In the genomic region with DNA sequence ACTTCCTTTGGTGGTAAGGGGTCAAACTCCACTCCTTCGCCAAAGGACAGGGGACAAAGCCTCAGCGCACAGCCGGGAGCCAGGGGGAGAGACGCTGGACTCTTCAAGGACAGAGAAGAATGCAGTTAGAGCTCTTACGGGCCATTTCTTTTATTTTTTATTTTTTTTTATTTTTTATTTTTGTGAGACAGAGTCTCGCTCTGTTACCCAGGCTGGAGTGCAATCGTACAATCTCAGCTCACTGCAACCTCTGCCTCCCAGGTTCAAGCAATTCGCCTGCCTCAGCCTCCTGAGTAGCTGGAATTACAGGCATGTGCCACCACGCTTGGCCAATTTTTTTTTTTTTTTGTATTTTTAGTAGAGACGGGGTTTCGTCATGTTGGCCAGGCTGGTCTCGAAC, we compare ENCODE assay signal across 8 cellular contexts. TPM values are rescaled to one million over a fixed set of nuclear protein-coding genes. Genes with fewer than 3 reads are reported as not detected.
DNase-seq lines count a peak whose midpoint lies in the region; ATAC-seq, FAIRE-seq and TF ChIP-seq lines count a peak whose summit lies in the region.
"Not testable (repeated sequence)": the region's sequence is repeated elsewhere in the genome, so short reads cannot be mapped to it uniquely, and the experiment has no call there.

A gene (minus strand): TSS at position 101 of the 400 bp plus-strand sequence.

- H3K36me3 Mint-ChIP-seq in HFFc6 (ENCODE audit: low read depth) (peaks cover 12% of the 10 kb centered on the region; the same call in 1 of the 2 replicates), immature natural killer cell (peaks cover 4 to 11% (median 4%) of the 10 kb centered on the region in 3 donors)
- peaks cover 57% of the 10 kb centered on the region for H3K36me3 Mint-ChIP-seq in T-helper 2 cell treated with Interferon-gamma antibody and Interleukin-4, amounts not matched to agents 5 μg/mL and 100 μg/mL, for 36 hours (ENCODE audit: low read depth)
- H3K36me3 Mint-ChIP-seq in activated naive CD4-positive, alpha-beta T cell treated with anti-CD3 and anti-CD28 coated beads, Interleukin-2, amount 10 ng/mL, durations not matched to agents 7 days and 5 days, result peaks cover 50% of the 10 kb centered on the region
- not testable (repeated sequence) for H3K36me3 Mint-ChIP-seq in natural killer cell treated with Interleukin-12 subunit alpha and Interleukin-12 subunit beta and Interleukin-15 and Interleukin-18, amount 100 ng/mL, for 72 hours

- WGBS in A549 (ENCODE audit: missing lambda C conversion rate), result 93% methylated on average over 12 of the region's 12 CpGs
- 89% methylated on average over 12 of the region's 12 CpGs for WGBS in esophagus muscularis mucosa

- H3K4me2 ChIP-seq in A549, result not testable (repeated sequence)

- H3K27me3 ChIP-seq in esophagus muscularis mucosa; skeletal muscle tissue (ENCODE audit: control insufficient read depth in 3 of 3, insufficient read depth in 3 of 3, low read length in 3 of 3): not testable (repeated sequence)

- POLR2A ChIA-PET in A549 (lab: Yijun Ruan, JAX), result not testable (repeated sequence)

- not testable (repeated sequence) for H3K4me1 Mint-ChIP-seq in HFFc6 (ENCODE audit: low read depth); immature natural killer cell
- peaks cover 14% of the 10 kb centered on the region for H3K4me1 Mint-ChIP-seq in T-helper 2 cell treated with Interferon-gamma antibody and Interleukin-4, amounts not matched to agents 5 μg/mL and 100 μg/mL, for 36 hours (ENCODE audit: low read depth)
- peaks cover 18% of the 10 kb centered on the region for H3K4me1 Mint-ChIP-seq in activated naive CD4-positive, alpha-beta T cell treated with anti-CD3 and anti-CD28 coated beads, Interleukin-2, amount 10 ng/mL, durations not matched to agents 7 days and 5 days
- peaks cover 11 to 16% of the 10 kb centered on the region in 2 donors for H3K4me1 Mint-ChIP-seq in natural killer cell treated with Interleukin-12 subunit alpha and Interleukin-12 subunit beta and Interleukin-15 and Interleukin-18, amount 100 ng/mL, for 72 hours (ENCODE audit: low read depth in 2 of 2)

- not testable (repeated sequence) for TF ChIP-seq RAD21 in A549 (conservative IDR thresholded peaks at IDR 0.05 in 1 of 2, IDR thresholded peaks at IDR 0.05 in 1 of 2)

- not testable (repeated sequence) for DNase-seq in A549 (ENCODE audit: low read depth in 1 of 2, low spot score in 1 of 2); HFFc6; T-helper 2 cell treated with Interferon-gamma antibody and Interleukin-4, amounts not matched to agents 5 μg/mL and 100 μg/mL, for 36 hours (ENCODE audit: low spot score); activated naive CD4-positive, alpha-beta T cell treated with anti-CD3 and anti-CD28 coated beads, Interleukin-2, amount 10 ng/mL, durations not matched to agents 7 days and 5 days; esophagus muscularis mucosa (ENCODE audit: extremely low spot score); immature natural killer cell; natural killer cell treated with Interleukin-12 subunit alpha and Interleukin-12 subunit beta and Interleukin-15 and Interleukin-18, amount 100 ng/mL, for 72 hours (ENCODE audit: low spot score)

- not testable (repeated sequence) for TF ChIP-seq CTCF in A549 (IDR thresholded peaks at IDR 0.05); HFFc6 (IDR thresholded peaks at IDR 0.05); esophagus muscularis mucosa (IDR thresholded peaks at IDR 0.05)

- not testable (repeated sequence) for ATAC-seq in A549; natural killer cell treated with Interleukin-12 subunit alpha and Interleukin-12 subunit beta and Interleukin-15 and Interleukin-18, amount 100 ng/mL, for 72 hours

- not testable (repeated sequence) for H3K27ac Mint-ChIP-seq in HFFc6; natural killer cell treated with Interleukin-12 subunit alpha and Interleukin-12 subunit beta and Interleukin-15 and Interleukin-18, amount 100 ng/mL, for 72 hours
- H3K27ac Mint-ChIP-seq in T-helper 2 cell treated with Interferon-gamma antibody and Interleukin-4, amounts not matched to agents 5 μg/mL and 100 μg/mL, for 36 hours, result peak within 1 kb of the TSS; percentile 20
- H3K27ac Mint-ChIP-seq in activated naive CD4-positive, alpha-beta T cell treated with anti-CD3 and anti-CD28 coated beads, Interleukin-2, amount 10 ng/mL, durations not matched to agents 7 days and 5 days, result peak within 1 kb of the TSS; percentile 33
- H3K27ac Mint-ChIP-seq in immature natural killer cell, result peak within 1 kb of the TSS in 2 of 6 donors; percentile 40 to 81

- H3K9me3 ChIP-seq in A549; esophagus muscularis mucosa; skeletal muscle tissue (ENCODE audit: control insufficient read depth in 3 of 3, low read length in 3 of 3): not testable (repeated sequence)

- not testable (repeated sequence) for TF ChIP-seq EP300 in A549 (IDR thresholded peaks at IDR 0.05); esophagus muscularis mucosa (IDR thresholded peaks at IDR 0.05)

- not testable (repeated sequence) for H3K4me3 Mint-ChIP-seq in HFFc6; activated naive CD4-positive, alpha-beta T cell treated with anti-CD3 and anti-CD28 coated beads, Interleukin-2, amount 10 ng/mL, durations not matched to agents 7 days and 5 days
- H3K4me3 Mint-ChIP-seq in T-helper 2 cell treated with Interferon-gamma antibody and Interleukin-4, amounts not matched to agents 5 μg/mL and 100 μg/mL, for 36 hours, result peak within 1 kb of the TSS; percentile 81
- peak within 1 kb of the TSS in 1 of 5 donors; percentile 57 for H3K4me3 Mint-ChIP-seq in immature natural killer cell
- H3K4me3 Mint-ChIP-seq in natural killer cell treated with Interleukin-12 subunit alpha and Interleukin-12 subunit beta and Interleukin-15 and Interleukin-18, amount 100 ng/mL, for 72 hours, result peak within 1 kb of the TSS; percentile 15

- CTCF ChIA-PET in A549 (lab: Yijun Ruan, JAX), result interaction anchor here (0.7 to 2.9 kb wide), 3 partner anchors 33 to 296 kb away, joined by 3 to 14 read pairs (median 6); no protein-coding TSS in a partner anchor
- CTCF ChIA-PET in activated naive CD4-positive, alpha-beta T cell treated with anti-CD3 and anti-CD28 coated beads, Interleukin-2, amount 10 ng/mL, durations not matched to agents 7 days and 5 days (lab: Charles Lee), result interaction anchor here (0.6 kb wide), 1 partner anchor 27 kb away, joined by 4 read pairs; no protein-coding TSS in a partner anchor

- H3K4me1 ChIP-seq in A549; esophagus muscularis mucosa; skeletal muscle tissue (ENCODE audit: control insufficient read depth in 3 of 3, insufficient read depth in 3 of 3, low read length in 3 of 3): not testable (repeated sequence)

- intact Hi-C loops in esophagus muscularis mucosa (cut with DNase I), result not testable (repeated sequence)

- H3K9ac ChIP-seq in skeletal muscle tissue (ENCODE audit: low read depth in 1 of 3, low read length in 3 of 3), result not testable (repeated sequence)

- H3K9me3 Mint-ChIP-seq in HFFc6; T-helper 2 cell treated with Interferon-gamma antibody and Interleukin-4, amounts not matched to agents 5 μg/mL and 100 μg/mL, for 36 hours; activated naive CD4-positive, alpha-beta T cell treated with anti-CD3 and anti-CD28 coated beads, Interleukin-2, amount 10 ng/mL, durations not matched to agents 7 days and 5 days; immature natural killer cell; natural killer cell treated with Interleukin-12 subunit alpha and Interleukin-12 subunit beta and Interleukin-15 and Interleukin-18, amount 100 ng/mL, for 72 hours: not testable (repeated sequence)

- not testable (repeated sequence) for H3K27ac ChIP-seq in A549; esophagus muscularis mucosa (replicated peaks in 1 of 4); skeletal muscle tissue (ENCODE audit: low read depth, low read length)

- not testable (repeated sequence) for TF ChIP-seq POLR2A in A549 (IDR thresholded peaks at IDR 0.05; ENCODE audit: low read length); esophagus muscularis mucosa (IDR thresholded peaks at IDR 0.05; ENCODE audit: low read depth)

- peaks cover 6 to 38% (median 26%) of the 10 kb centered on the region in 4 donors for H3K36me3 ChIP-seq in esophagus muscularis mucosa
- peaks cover 7 to 13% (median 10%) of the 10 kb centered on the region in 3 donors for H3K36me3 ChIP-seq in skeletal muscle tissue (ENCODE audit: control insufficient read depth in 3 of 3, insufficient read depth in 3 of 3, low read length in 3 of 3)

- not testable (repeated sequence) for H3K4me3 ChIP-seq in A549; esophagus muscularis mucosa; skeletal muscle tissue (ENCODE audit: low read length in 3 of 3)

- not testable (repeated sequence) for H3K27me3 Mint-ChIP-seq in HFFc6 (ENCODE audit: insufficient read depth); T-helper 2 cell treated with Interferon-gamma antibody and Interleukin-4, amounts not matched to agents 5 μg/mL and 100 μg/mL, for 36 hours (ENCODE audit: low read depth); activated naive CD4-positive, alpha-beta T cell treated with anti-CD3 and anti-CD28 coated beads, Interleukin-2, amount 10 ng/mL, durations not matched to agents 7 days and 5 days; immature natural killer cell (ENCODE audit: low read depth in 3 of 3); natural killer cell treated with Interleukin-12 subunit alpha and Interleukin-12 subunit beta and Interleukin-15 and Interleukin-18, amount 100 ng/mL, for 72 hours

- not testable (repeated sequence) for FAIRE-seq in A549 (lab: Jason Lieb, UNC)

RNA-seq across cellular contexts. Expression of the gene that starts here (rescaled TPM):
- polyA plus RNA-seq in A549 (2011; rRNA removed), result 10.7 and 11.7 TPM in 2 replicates
- polyA plus RNA-seq in A549 (2012; cell fraction: cytosol; rRNA removed), result 9.3 and 13.6 TPM in 2 replicates
- 7.2 and 9.0 TPM in 2 replicates for polyA plus RNA-seq in A549 (2012; cell fraction: nucleus; rRNA removed)
- polyA plus RNA-seq in A549 (2017; fragmentation: RNase III; extraction: RNeasy Plus Mini Kit Qiagen cat#74134 plus additional on column Dnase treatment), result 29.9 to 32.2 TPM (median 31.4 TPM) in 3 replicates
- 7.4 and 9.3 TPM in 2 replicates for polyA minus RNA-seq in A549 (2011; rRNA and poly(A)+ RNA removed)
- 10 to 100 TPM; 73.8 to 87.2 (median 79.5) TPM for total RNA-seq in HFFc6 (2021; fragmentation: NEBNext Ultra II Directional; extraction: Animal tissue kit (Norgen Biotek cat#: 25700))
- total RNA-seq in esophagus muscularis mucosa, result 10 to 100 TPM; 18.3 to 35.3 (median 28.8) TPM
- polyA plus RNA-seq in immature natural killer cell, result 10 to 100 TPM in 2 of 3 donors, 1 to 10 TPM in 1; 7.0 to 16.4 (median 10.4) TPM
- total RNA-seq in natural killer cell treated with Interleukin-12 subunit alpha and Interleukin-12 subunit beta and Interleukin-15 and Interleukin-18, amount 100 ng/mL, for 72 hours, result 100 to 1,000 TPM; 122 to 192 TPM
- total RNA-seq in skeletal muscle tissue, result 25.6 TPM
